In the genomic region with DNA sequence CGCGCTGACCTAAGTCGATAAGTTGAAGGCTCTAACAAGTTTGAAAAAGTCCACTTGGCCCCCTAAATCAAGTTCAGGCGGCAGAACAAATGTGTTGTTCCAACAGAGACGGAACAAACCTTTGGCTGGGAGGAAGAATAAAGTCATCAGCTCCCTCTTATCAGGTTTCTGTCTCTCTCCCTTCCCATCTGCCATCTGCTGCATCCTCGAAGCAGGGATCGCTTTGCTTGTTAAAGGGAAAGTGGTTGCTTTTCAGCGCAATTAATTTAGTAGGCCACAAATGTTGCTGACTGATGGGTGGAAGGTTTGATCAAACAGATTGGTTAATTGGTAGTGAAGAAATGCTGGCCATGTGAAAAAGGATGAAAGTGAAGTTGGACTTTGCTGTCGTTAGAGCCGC, we compare ENCODE assay signal across 20 cellular contexts.
DNase-seq lines count a peak whose midpoint lies in the region; ATAC-seq, FAIRE-seq and TF ChIP-seq lines count a peak whose summit lies in the region.
"Had no signal": no experiment of that assay in that cellular context is flagged by ENCODE, and none has a peak within 500 bp of the region (broad histone marks: within the 10 kb centered on the region; RNA-seq: fewer than 3 reads in every experiment).

No MANE protein-coding gene starts in this region.

- peaks cover 23% of the 10 kb centered on the region for H3K4me1 Mint-ChIP-seq in glutamatergic neuron (ENCODE audit: low read depth, unreplicated experiment)
- H3K4me1 Mint-ChIP-seq: B cell had no signal

- peaks cover 6% of the 10 kb centered on the region for H3K9me3 Mint-ChIP-seq in glutamatergic neuron (ENCODE audit: unreplicated experiment)

- no peak for ATAC-seq in HG02642 (IDR thresholded peaks at IDR 0.05; ENCODE audit: poor library complexity, unreplicated experiment)
- ATAC-seq: HCT116 had no signal

- no peak for TF ChIP-seq CTCF in glutamatergic neuron (IDR thresholded peaks at IDR 0.05; ENCODE audit: partially characterized antibody, unreplicated experiment)

- H3K27ac Mint-ChIP-seq in glutamatergic neuron (ENCODE audit: unreplicated experiment): peak overlapping the region; percentile 62
- H3K27ac Mint-ChIP-seq: B cell; CD4-positive, alpha-beta T cell had no signal

- H3K27me3 Mint-ChIP-seq in glutamatergic neuron (ENCODE audit: unreplicated experiment): peaks cover 1% of the 10 kb centered on the region
- H3K27me3 Mint-ChIP-seq: B cell; CD4-positive, alpha-beta T cell had no signal

- no peak for FAIRE-seq in GM12892 (lab: Jason Lieb, UNC)
- FAIRE-seq: H54 had no signal

- DNase-seq in DMS 273 (lab: John Stamatoyannopoulos, UW; ENCODE audit: unreplicated experiment): peak; percentile 84
- DNase-seq in NCI-H2171 treated with DMSO at 0.1 percent for 48 hours (lab: John Stamatoyannopoulos, UW): peak; percentile 31
- no peak for DNase-seq in glutamatergic neuron
- DNase-seq in retina: peak; percentile 62
- no peak for DNase-seq in GM12892 (ENCODE audit: insufficient read length)
- no peak for DNase-seq in NOMO-1 treated with dmso at 0.1 percent for 144 hours (lab: John Stamatoyannopoulos, UW; ENCODE audit: unreplicated experiment)
- DNase-seq in NOMO-1 treated with DMSO at 0.1 percent for 48 hours (lab: John Stamatoyannopoulos, UW; ENCODE audit: unreplicated experiment): no peak
- DNase-seq: ACHN; C1 segment of cervical spinal cord; Calu3; CD4-positive, alpha-beta T cell; DMS153; DMS79 treated with DMSO at 0.1 percent for 48 hours; EL; GDM1; GM23248 had no signal

- H3K36me3 Mint-ChIP-seq in glutamatergic neuron (ENCODE audit: unreplicated experiment): no peaks in the 10 kb centered on the region

- no peak overlapping the region for H3K4me3 Mint-ChIP-seq in glutamatergic neuron (ENCODE audit: unreplicated experiment)
- H3K4me3 Mint-ChIP-seq: B cell; CD4-positive, alpha-beta T cell had no signal

- no peak for TF ChIP-seq POLR2A in GM12892 (IDR thresholded peaks at IDR 0.05; ENCODE audit: low read depth, low read length)

Comparison
In these comparisons a context has a peak if more than half of its experiments do, and no peak if none do; other contexts are left out.
1. DNase-seq: peak in DMS 273 (single experiment), NCI-H2171 treated with DMSO at 0.1 percent for 48 hours (single experiment) and retina (single experiment); none in glutamatergic neuron (single experiment), GM12892 (single experiment), NOMO-1 treated with dmso at 0.1 percent for 144 hours (single experiment) and NOMO-1 treated with DMSO at 0.1 percent for 48 hours (single experiment).